ENCODE assay signal across 19 cellular contexts in genomic region chrX:39212456-39212855, GRCh38.
A peak's percentile ranks its signal among the peaks of the same experiment; 100 is the strongest.
DNase-seq lines count a peak whose midpoint lies in the region; TF ChIP-seq lines count a peak whose summit lies in the region.
"Had no signal": no experiment of that assay in that cellular context is flagged by ENCODE, and none has a peak within 500 bp of the region (broad histone marks: within the 10 kb centered on the region; RNA-seq: fewer than 3 reads in every experiment).

No MANE protein-coding gene starts in this region.

- H2AK5ac ChIP-seq in trophoblast cell (ENCODE audit: low read length) = no peak overlapping the region

- H4K12ac ChIP-seq in trophoblast cell (ENCODE audit: low read depth, low read length) = no peak overlapping the region

- H3K23ac ChIP-seq in trophoblast cell (ENCODE audit: low read length) = no peak overlapping the region

- H3K79me2 ChIP-seq in trophoblast cell (ENCODE audit: control insufficient read depth, insufficient read depth, low read length, poor library complexity) = no peaks in the 10 kb centered on the region

- TF ChIP-seq CTCF in thyroid gland (IDR thresholded peaks at IDR 0.05) = no peak

- H4K8ac ChIP-seq in trophoblast cell (ENCODE audit: low read depth, low read length) = no peak overlapping the region

- no peak overlapping the region for H2AFZ ChIP-seq in trophoblast cell (ENCODE audit: insufficient read depth, low read length, poor library complexity)

- H3K9me3 ChIP-seq in trophoblast cell (ENCODE audit: insufficient read depth, low read depth, low read length) (no peaks in the 10 kb centered on the region), thyroid gland (no peaks in the 10 kb centered on the region)
- H3K9me3 ChIP-seq: right lobe of liver, SK-N-SH, transverse colon had no signal

- no peaks in the 10 kb centered on the region for H3K79me1 ChIP-seq in trophoblast cell (ENCODE audit: low read length)

- no peak overlapping the region for H3K9ac ChIP-seq in trophoblast cell (ENCODE audit: low read length)
- H3K9ac ChIP-seq: SK-N-SH had no signal

- H2BK120ac ChIP-seq in trophoblast cell (ENCODE audit: insufficient read depth, low read length, poor library complexity) = no peak overlapping the region

- TF ChIP-seq POLR2A in thyroid gland (IDR thresholded peaks at IDR 0.05) = no peak

- H2BK5ac ChIP-seq in trophoblast cell (ENCODE audit: low read depth, low read length, poor library complexity) = no peak overlapping the region

- H3K18ac ChIP-seq in trophoblast cell (ENCODE audit: low read length) = no peak overlapping the region

- H3K36me3 ChIP-seq in trophoblast cell (ENCODE audit: control insufficient read depth in 1 of 2, insufficient read depth in 2 of 2, low read length in 2 of 2) = no peaks in the 10 kb centered on the region
- H3K36me3 ChIP-seq in thyroid gland = no peaks in the 10 kb centered on the region
- H3K36me3 ChIP-seq: right lobe of liver, transverse colon had no signal

- intact Hi-C loops in thyroid gland (cut with DNase I) = no loop called here

- H3K4me1 ChIP-seq in trophoblast cell (ENCODE audit: control insufficient read depth in 1 of 2, insufficient read depth in 2 of 2, low read length in 2 of 2) = peaks cover 4 to 8% of the 10 kb centered on the region in 2 experiments
- no peaks in the 10 kb centered on the region for H3K4me1 ChIP-seq in thyroid gland
- H3K4me1 ChIP-seq: transverse colon had no signal

- H3K27ac ChIP-seq in trophoblast cell (ENCODE audit: low read depth, low read length) (no peak overlapping the region), thyroid gland (no peak overlapping the region)
- H3K27ac ChIP-seq: right lobe of liver, transverse colon had no signal

- H3K4me3 ChIP-seq in trophoblast cell (ENCODE audit: low read depth, low read length) = no peak overlapping the region
- no peak overlapping the region for H3K4me3 ChIP-seq in thyroid gland (replicated peaks in 1 of 3)
- H3K4me3 ChIP-seq: right lobe of liver, transverse colon had no signal

- no CpG with 5 or more reads among the region's 2 CpGs for WGBS in trophoblast cell (ENCODE audit: extremely low coverage, insufficient coverage, insufficient read length)
- 87 to 100% methylated on average over 2 of the region's 2 CpGs for WGBS in thyroid gland, 2 donors

- H3K27me3 ChIP-seq in trophoblast cell (ENCODE audit: insufficient read depth, low read length) (no peaks in the 10 kb centered on the region), thyroid gland (no peaks in the 10 kb centered on the region)
- H3K27me3 ChIP-seq: right lobe of liver, transverse colon had no signal

- DNase-seq in DMS53 (lab: John Stamatoyannopoulos, UW) (peak; percentile 2), DMS53 treated with DMSO at 0.1 percent for 48 hours (lab: John Stamatoyannopoulos, UW; ENCODE audit: unreplicated experiment) (no peak), COLO668 (lab: John Stamatoyannopoulos, UW; ENCODE audit: unreplicated experiment) (peak; percentile 34), activated T-cell treated with anti-CD3 and anti-CD28 coated beads for 48 hours (ENCODE audit: low read depth) (peak; percentile 13), trophoblast cell (peak; percentile 15 to 67), NCI-H510A (lab: John Stamatoyannopoulos, UW) (no peak), middle frontal gyrus (ENCODE audit: extremely low spot score, low spot score) (no peak), thyroid gland (no peak)
- DNase-seq: 8988T; caudate nucleus; MM.1S; NCI-H1694; NCI-H526; nucleus accumbens; right lobe of liver; SK-N-SH; stimulated activated naive CD4-positive, alpha-beta T cell; T1000; transverse colon had no signal

- H2BK12ac ChIP-seq in trophoblast cell (ENCODE audit: low read length) = peak overlapping the region; percentile 22

- H4K91ac ChIP-seq in trophoblast cell (ENCODE audit: low read depth, low read length) = no peak overlapping the region

- no peak overlapping the region for H3K4ac ChIP-seq in trophoblast cell (ENCODE audit: low read depth, low read length)

- no peak overlapping the region for H3K14ac ChIP-seq in trophoblast cell (ENCODE audit: low read length)

- H3K4me2 ChIP-seq in trophoblast cell (ENCODE audit: low read length) = no peak overlapping the region
- H3K4me2 ChIP-seq: SK-N-SH had no signal

Comparison
In these comparisons a context has a peak if more than half of its experiments do, and no peak if none do; other contexts are left out.
1. DNase-seq: peak in DMS53 (single experiment), COLO668 (single experiment), activated T-cell treated with anti-CD3 and anti-CD28 coated beads for 48 hours (single experiment) and trophoblast cell (2 of 2); none in DMS53 treated with DMSO at 0.1 percent for 48 hours (single experiment), NCI-H510A (single experiment), middle frontal gyrus (single experiment) and thyroid gland (0 of 2).